Comparison of ENCODE assay signal across 35 cellular contexts in the genomic region with DNA sequence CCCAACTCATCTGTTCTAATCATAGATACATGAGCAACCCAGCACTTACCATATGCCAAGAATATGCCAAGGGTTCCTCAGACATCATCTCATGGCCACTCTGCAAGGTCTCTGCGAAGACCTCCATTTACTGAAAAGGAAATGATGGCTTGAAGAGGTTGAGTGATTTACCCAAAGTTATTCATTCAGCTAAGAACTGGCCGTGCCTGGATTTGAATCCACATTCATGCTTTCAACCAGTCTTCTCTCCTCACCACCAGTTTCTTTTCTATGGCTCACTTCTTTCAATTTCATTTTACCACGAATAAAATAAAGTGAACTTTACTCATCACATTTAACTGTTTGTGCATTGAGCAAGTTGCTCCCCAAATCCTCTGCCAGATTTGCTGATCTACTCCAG. TPM values are rescaled to one million over a fixed set of nuclear protein-coding genes. Genes with fewer than 3 reads are reported as not detected.
"Had no signal": no experiment of that assay in that cellular context is flagged by ENCODE, and none has a peak within 500 bp of the region (broad histone marks: within the 10 kb centered on the region; RNA-seq: fewer than 3 reads in every experiment).

No MANE protein-coding gene starts in this region.

- H3K27ac Mint-ChIP-seq: activated naive CD8-positive, alpha-beta T cell treated with anti-CD3 and anti-CD28 coated beads for 36 hours; activated T-helper 1 cell treated with anti-CD3 and anti-CD28 coated beads, Interleukin-12 subunit alpha, Interleukin-12 subunit beta, Interleukin-2, Interleukin-4 antibody, amounts not matched to agents 30 ng/mL and 10 ng/mL and 1 ng/mL, durations not matched to agents 14 hours and 24 hours and 36 hours; T-helper 1 cell treated with Interleukin-12 subunit alpha and Interleukin-12 subunit beta and Interleukin-4 antibody, amounts not matched to agents 30 μg/mL and 1 μg/mL, for 36 hours; T-helper 2 cell treated with Interferon-gamma antibody and Interleukin-4, amounts not matched to agents 5 μg/mL and 100 μg/mL, for 36 hours had no signal

- H3K9ac ChIP-seq: KMS-11, SK-N-SH had no signal

- H3K36me3 ChIP-seq: adrenal gland, breast epithelium, SJSA1 had no signal

- H3K27ac ChIP-seq: adrenal gland, body of pancreas, breast epithelium, KMS-11, Peyer's patch, SJSA1 had no signal

- H3K9me3 ChIP-seq: adrenal gland, body of pancreas, breast epithelium, Peyer's patch, SJSA1, SK-N-SH had no signal

- H3K4me3 Mint-ChIP-seq: activated naive CD8-positive, alpha-beta T cell treated with anti-CD3 and anti-CD28 coated beads for 36 hours; activated T-cell treated with anti-CD3 and anti-CD28 coated beads, Interleukin-2, amount 50 U/mL, for 4 hours; activated T-helper 1 cell treated with anti-CD3 and anti-CD28 coated beads, Interleukin-12 subunit alpha, Interleukin-12 subunit beta, Interleukin-2, Interleukin-4 antibody, amounts not matched to agents 30 ng/mL and 10 ng/mL and 1 ng/mL, durations not matched to agents 14 hours and 24 hours and 36 hours; T-helper 1 cell treated with Interleukin-12 subunit alpha and Interleukin-12 subunit beta and Interleukin-4 antibody, amounts not matched to agents 30 μg/mL and 1 μg/mL, for 36 hours; T-helper 2 cell treated with Interferon-gamma antibody and Interleukin-4, amounts not matched to agents 5 μg/mL and 100 μg/mL, for 36 hours had no signal

- H3K4me1 ChIP-seq: adrenal gland, body of pancreas, breast epithelium, Peyer's patch, SJSA1 had no signal

- FAIRE-seq: astrocyte, TTC549 had no signal

- ATAC-seq: activated T-cell treated with anti-CD3 and anti-CD28 coated beads, Interleukin-2, amount 50 U/mL, for 4 hours; body of pancreas; PC-3 had no signal

- H3K4me3 ChIP-seq: adrenal gland, body of pancreas, breast epithelium, Peyer's patch, SJSA1 had no signal

- H3K27me3 ChIP-seq: adrenal gland, body of pancreas, breast epithelium, Peyer's patch, SJSA1 had no signal

- DNase-seq: activated CD4-positive, alpha-beta T cell treated with anti-CD3 and anti-CD28 coated beads, Interleukin-2, amount 50 U/mL, for 1 hour; activated effector memory CD4-positive, alpha-beta T cell treated with anti-CD3 and anti-CD28 coated beads, Interleukin-2, amount 50 U/mL, for 16 hours; activated naive CD4-positive, alpha-beta T cell treated with Interleukin-2 at 50 U/mL for 16 hours; activated naive CD8-positive, alpha-beta T cell treated with anti-CD3 and anti-CD28 coated beads for 36 hours; activated T-cell treated with anti-CD3 and anti-CD28 coated beads, Interleukin-2, amount 50 U/mL, for 4 hours; body of pancreas; caudate nucleus; cerebellar nuclear complex; MM.1S; MV-4-11; NCI-H1092; NCI-H1436 treated with DMSO at 0.1 percent for 48 hours; NCI-H1694 treated with DMSO at 0.1 percent for 48 hours; NCI-H2029; NCI-H2107; NCI-H2171; NCI-H510A; NCI-H526; NCI-H748 treated with DMSO at 0.1 percent for 48 hours; NK-92 treated with Interleukin-12 subunit alpha and Interleukin-12 subunit beta, amount 100 ng/mL, for 24 hours; PC-3; Peyer's patch; RPMI8226; SHP77 treated with DMSO at 0.1 percent for 48 hours; SK-N-SH had no signal

- H3K9me3 Mint-ChIP-seq: activated naive CD8-positive, alpha-beta T cell treated with anti-CD3 and anti-CD28 coated beads for 36 hours; activated T-cell treated with anti-CD3 and anti-CD28 coated beads, Interleukin-2, amount 50 U/mL, for 4 hours; activated T-helper 1 cell treated with anti-CD3 and anti-CD28 coated beads, Interleukin-12 subunit alpha, Interleukin-12 subunit beta, Interleukin-2, Interleukin-4 antibody, amounts not matched to agents 30 ng/mL and 10 ng/mL and 1 ng/mL, durations not matched to agents 14 hours and 24 hours and 36 hours; T-helper 1 cell treated with Interleukin-12 subunit alpha and Interleukin-12 subunit beta and Interleukin-4 antibody, amounts not matched to agents 30 μg/mL and 1 μg/mL, for 36 hours; T-helper 2 cell treated with Interferon-gamma antibody and Interleukin-4, amounts not matched to agents 5 μg/mL and 100 μg/mL, for 36 hours had no signal

- H3K27me3 Mint-ChIP-seq: activated naive CD8-positive, alpha-beta T cell treated with anti-CD3 and anti-CD28 coated beads for 36 hours had no signal

RNA-seq across cellular contexts. Expression of a gene that starts 27.2 kb away (rescaled TPM):
- total RNA-seq: activated naive CD8-positive, alpha-beta T cell treated with anti-CD3 and anti-CD28 coated beads for 36 hours; activated T-cell treated with anti-CD3 and anti-CD28 coated beads, Interleukin-2, amount 50 U/mL, for 4 hours; activated T-helper 1 cell treated with anti-CD3 and anti-CD28 coated beads, Interleukin-12 subunit alpha, Interleukin-12 subunit beta, Interleukin-2, Interleukin-4 antibody, amounts not matched to agents 30 ng/mL and 10 ng/mL and 1 ng/mL, durations not matched to agents 14 hours and 24 hours and 36 hours; adrenal gland; astrocyte; body of pancreas; LHCN-M2; PC-3; Peyer's patch; SJSA1 had no signal
- polyA plus RNA-seq: adrenal gland, SK-N-SH had no signal
